Comparison of ENCODE assay signal across 8 cellular contexts in the genomic region with DNA sequence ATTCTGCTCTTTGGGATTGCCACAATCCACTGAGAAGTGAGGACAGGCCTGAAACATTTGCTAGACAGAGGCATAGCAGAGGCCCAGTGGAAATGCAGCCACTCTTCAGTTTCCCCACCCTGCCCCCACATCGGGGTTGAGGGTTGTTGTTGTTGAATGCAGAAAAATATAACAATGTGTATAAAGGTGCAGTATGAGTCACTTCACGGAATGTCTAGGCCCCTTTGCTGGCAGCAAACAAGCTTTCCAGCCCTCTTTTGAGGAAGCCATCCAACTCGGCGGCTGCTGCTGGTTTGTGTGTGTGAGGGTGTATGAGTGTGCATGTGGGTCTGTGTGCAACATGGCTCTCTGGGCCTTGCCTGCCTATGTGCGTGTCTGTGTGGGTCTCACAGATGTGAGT. TPM values are rescaled to one million over a fixed set of nuclear protein-coding genes. Genes with fewer than 3 reads are reported as not detected.
A peak's percentile ranks its signal among the peaks of the same experiment; 100 is the strongest.
DNase-seq lines count a peak whose midpoint lies in the region; FAIRE-seq and TF ChIP-seq lines count a peak whose summit lies in the region.

No MANE protein-coding gene starts in this region.

- H3K27ac ChIP-seq in astrocyte (ENCODE audit: low read depth, low read length), result peak overlapping the region; percentile 50
- peak overlapping the region; percentile 73 for H3K27ac ChIP-seq in mesenchymal stem cell (ENCODE audit: low read length, poor library complexity, severe bottlenecking)

- H3K4me2 ChIP-seq in astrocyte (ENCODE audit: low read length) (peak overlapping the region; percentile 83), mesenchymal stem cell (ENCODE audit: low read length, poor library complexity, severe bottlenecking) (no peak overlapping the region)

- no peaks in the 10 kb centered on the region for H3K9me3 ChIP-seq in astrocyte (ENCODE audit: insufficient read depth, low read depth, low read length)
- H3K9me3 ChIP-seq in mesenchymal stem cell (ENCODE audit: control insufficient read depth, low read length), result no peaks in the 10 kb centered on the region

- H3K9ac ChIP-seq in astrocyte (ENCODE audit: low read length) (peak overlapping the region; percentile 50), mesenchymal stem cell (ENCODE audit: low read length) (peak overlapping the region; percentile 74)

- no peaks in the 10 kb centered on the region for H4K20me1 ChIP-seq in astrocyte (ENCODE audit: insufficient read depth, low read length)

- no peak for TF ChIP-seq POLR2A in H54 (IDR thresholded peaks at IDR 0.05; ENCODE audit: low read depth, low read length)

- 13% methylated on average over 5 of the region's 5 CpGs for WGBS in mesenchymal stem cell

- H3K4me1 ChIP-seq in astrocyte (ENCODE audit: insufficient read depth, low read length) (peaks cover 39% of the 10 kb centered on the region), mesenchymal stem cell (ENCODE audit: control insufficient read depth, insufficient read depth, low read depth, low read length) (peaks cover 32% of the 10 kb centered on the region)

- peaks cover 21% of the 10 kb centered on the region for H3K4me1 Mint-ChIP-seq in astrocyte (ENCODE audit: low read depth, unreplicated experiment)

- H3K27me3 ChIP-seq in astrocyte (ENCODE audit: insufficient read depth, low read length), result no peaks in the 10 kb centered on the region
- H3K27me3 ChIP-seq in mesenchymal stem cell (ENCODE audit: control insufficient read depth in 1 of 2, insufficient read depth in 1 of 2, low read length in 2 of 2), result peaks cover 0 to 11% of the 10 kb centered on the region in 2 experiments

- peak overlapping the region; percentile 61 for H4K91ac ChIP-seq in mesenchymal stem cell (ENCODE audit: low read length)

- H3K23ac ChIP-seq in mesenchymal stem cell (ENCODE audit: low read length in 2 of 2), result no peak overlapping the region

- H2BK5ac ChIP-seq in mesenchymal stem cell (ENCODE audit: low read depth, low read length, poor library complexity, severe bottlenecking), result no peak overlapping the region

- H3K4me3 ChIP-seq in AG10803 (ENCODE audit: low read length) (peak overlapping the region; percentile 41), astrocyte (ENCODE audit: insufficient read depth, low read depth, low read length) (peak overlapping the region; percentile 19), mesenchymal stem cell (ENCODE audit: insufficient read depth in 1 of 2, low read depth in 1 of 2, low read length in 2 of 2) (peak overlapping the region in 1 of 2 experiments; percentile 62)

- DNase-seq in AG10803 (ENCODE audit: low read depth) (peak; percentile 87), H54 (ENCODE audit: insufficient read length, low spot score) (no peak), astrocyte (ENCODE audit: low read depth) (peak; percentile 85), mesenchymal stem cell (peak; percentile 62), NCI-H82 (lab: John Stamatoyannopoulos, UW) (no peak), activated gamma-delta T cell treated with Interleukin-2 at 50 U/mL for 16 hours (no peak), pons (ENCODE audit: low spot score) (no peak)
- no peak for DNase-seq in effector CD8-positive, alpha-beta T cell (lab: John Stamatoyannopoulos, UW)

- peak overlapping the region; percentile 30 for H3K4me3 Mint-ChIP-seq in astrocyte (ENCODE audit: unreplicated experiment)

- TF ChIP-seq CTCF in AG10803 (conservative IDR thresholded peaks at IDR 0.05; ENCODE audit: low read length) (no peak), astrocyte (IDR thresholded peaks at IDR 0.05; ENCODE audit: insufficient read depth, low read depth, low read length) (no peak)

- H3K27me3 Mint-ChIP-seq in astrocyte (ENCODE audit: low read depth, unreplicated experiment), result no peaks in the 10 kb centered on the region

- no peaks in the 10 kb centered on the region for H3K79me1 ChIP-seq in mesenchymal stem cell (replicated peaks; ENCODE audit: low read length, poor library complexity, severe bottlenecking)

- H4K8ac ChIP-seq in mesenchymal stem cell (ENCODE audit: low read length), result peak overlapping the region; percentile 77

- no peak overlapping the region for H2BK15ac ChIP-seq in mesenchymal stem cell (ENCODE audit: low read depth, poor library complexity, severe bottlenecking)

- no peaks in the 10 kb centered on the region for H3K36me3 Mint-ChIP-seq in astrocyte (ENCODE audit: low read depth, unreplicated experiment)

- H3K36me3 ChIP-seq in astrocyte (ENCODE audit: insufficient read depth, low read length), result no peaks in the 10 kb centered on the region
- H3K36me3 ChIP-seq in mesenchymal stem cell (ENCODE audit: control insufficient read depth in 1 of 2, insufficient read depth in 2 of 2, low read depth in 1 of 2, low read length in 2 of 2), result no peaks in the 10 kb centered on the region

- H2BK120ac ChIP-seq in mesenchymal stem cell (ENCODE audit: low read depth, low read length), result peak overlapping the region; percentile 61

- H2AFZ ChIP-seq in astrocyte (ENCODE audit: low read depth, low read length) (no peak overlapping the region), mesenchymal stem cell (ENCODE audit: low read depth, low read length) (no peak overlapping the region)

- H3K4ac ChIP-seq in mesenchymal stem cell (ENCODE audit: low read depth in 1 of 2, low read length in 2 of 2), result no peak overlapping the region

- no peaks in the 10 kb centered on the region for H3K9me3 Mint-ChIP-seq in astrocyte (ENCODE audit: unreplicated experiment)

- FAIRE-seq in H54 (lab: Jason Lieb, UNC) (peak; percentile 52), astrocyte (lab: Jason Lieb, UNC) (no peak)

- H2BK12ac ChIP-seq in mesenchymal stem cell (ENCODE audit: low read length in 2 of 2), result peak overlapping the region in 1 of 2 experiments; percentile 11

- H2AK5ac ChIP-seq in mesenchymal stem cell (ENCODE audit: low read length, severe bottlenecking), result no peak overlapping the region

- no peaks in the 10 kb centered on the region for H3K79me2 ChIP-seq in astrocyte (ENCODE audit: insufficient read depth, low read length)

- peak overlapping the region in 1 of 2 experiments; percentile 6 for H3K14ac ChIP-seq in mesenchymal stem cell (ENCODE audit: low read length in 2 of 2)

- peak overlapping the region; percentile 62 to 79 for H3K18ac ChIP-seq in mesenchymal stem cell (ENCODE audit: low read depth in 1 of 2, low read length in 2 of 2)

- H3K27ac Mint-ChIP-seq in astrocyte (ENCODE audit: unreplicated experiment), result peak overlapping the region; percentile 30

RNA-seq across cellular contexts. Expression of gene ELF4, which starts 8.1 kb away (rescaled TPM):
- 30.5 and 31.2 TPM in 2 replicates for total RNA-seq in astrocyte
- 21.0 TPM for polyA plus RNA-seq in mesenchymal stem cell (2013, experiment 1 of 2)
- polyA plus RNA-seq in mesenchymal stem cell (2013, experiment 2 of 2), result 20.8 TPM

RNA-seq across cellular contexts. Expression of gene AIFM1, which starts 47.2 kb away (rescaled TPM):
- 38.1 and 39.6 TPM in 2 replicates for total RNA-seq in astrocyte
- 34.2 TPM for polyA plus RNA-seq in mesenchymal stem cell (2013, experiment 1 of 2)
- 34.5 TPM for polyA plus RNA-seq in mesenchymal stem cell (2013, experiment 2 of 2)

RNA-seq across cellular contexts. Expression of gene RAB33A, which starts 53.4 kb away (rescaled TPM):
- total RNA-seq in astrocyte, result 1.7 and 1.9 TPM in 2 replicates
- polyA plus RNA-seq in mesenchymal stem cell (2013, experiment 1 of 2), result 4.6 TPM
- polyA plus RNA-seq in mesenchymal stem cell (2013, experiment 2 of 2), result 4.7 TPM

Comparison
In these comparisons a context has a peak if more than half of its experiments do, and no peak if none do; other contexts are left out.
1. DNase-seq: peak in AG10803 (single experiment), astrocyte (single experiment) and mesenchymal stem cell (single experiment); none in H54 (single experiment), NCI-H82 (single experiment), effector CD8-positive, alpha-beta T cell (single experiment), activated gamma-delta T cell treated with Interleukin-2 at 50 U/mL for 16 hours (single experiment) and pons (single experiment).